ENCODE assay signal across 1 cellular context in the genomic region with DNA sequence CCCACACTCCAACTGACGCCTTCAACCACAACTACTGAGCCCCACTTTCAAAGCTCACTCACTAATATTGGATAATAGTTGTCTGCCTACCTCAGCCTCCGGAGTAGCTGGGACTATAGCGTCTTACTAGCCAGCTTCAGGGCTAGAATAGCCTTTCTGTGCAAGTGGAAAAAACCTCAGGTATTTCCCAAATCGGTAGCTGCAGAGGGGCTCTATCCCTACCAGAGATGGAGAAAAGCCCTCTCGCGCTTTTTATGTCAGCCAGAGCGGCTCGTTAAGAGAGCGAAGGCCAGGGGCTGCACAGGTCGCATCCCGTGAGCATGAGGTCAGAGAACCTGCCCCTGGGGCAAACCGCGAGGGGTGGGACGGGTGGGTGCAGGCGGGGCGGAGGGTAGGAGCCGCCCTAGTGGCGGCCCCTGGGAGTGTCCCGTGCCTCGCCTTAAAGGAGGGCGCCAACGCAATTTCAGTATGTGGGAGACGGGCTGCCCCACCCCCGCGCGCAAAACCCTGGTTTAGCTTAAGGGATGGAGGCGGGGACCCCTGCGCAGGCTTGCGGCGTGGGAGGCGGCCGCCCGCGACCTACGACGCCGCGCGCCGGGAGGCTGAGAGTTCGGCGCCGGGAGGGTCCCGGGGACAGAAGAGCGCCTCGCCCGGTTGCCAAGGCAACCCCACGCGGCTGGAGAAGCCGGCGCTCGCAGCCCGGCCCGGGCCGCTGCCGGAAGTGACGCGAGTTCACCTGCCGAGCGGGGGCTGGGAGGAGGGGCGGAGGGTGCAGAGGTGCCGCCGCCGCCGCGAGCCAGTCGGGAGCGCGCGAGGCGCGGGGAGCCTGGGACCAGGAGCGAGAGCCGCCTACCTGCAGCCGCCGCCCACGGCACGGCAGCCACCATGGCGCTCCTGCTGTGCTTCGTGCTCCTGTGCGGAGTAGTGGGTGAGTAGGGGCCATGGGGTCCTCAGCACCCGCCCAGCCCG.
TF ChIP-seq lines count a peak whose summit lies in the region.

A gene (plus strand): TSS at position 799 of the 969 bp plus-strand sequence. CDS start 87 bp downstream, at position 886.

TF ChIP-seq in HEK293, 187 proteins besides CTCF, POLR2A, EP300 and RAD21 (continued from another document):
- TF ChIP-seq, protein P1, sequence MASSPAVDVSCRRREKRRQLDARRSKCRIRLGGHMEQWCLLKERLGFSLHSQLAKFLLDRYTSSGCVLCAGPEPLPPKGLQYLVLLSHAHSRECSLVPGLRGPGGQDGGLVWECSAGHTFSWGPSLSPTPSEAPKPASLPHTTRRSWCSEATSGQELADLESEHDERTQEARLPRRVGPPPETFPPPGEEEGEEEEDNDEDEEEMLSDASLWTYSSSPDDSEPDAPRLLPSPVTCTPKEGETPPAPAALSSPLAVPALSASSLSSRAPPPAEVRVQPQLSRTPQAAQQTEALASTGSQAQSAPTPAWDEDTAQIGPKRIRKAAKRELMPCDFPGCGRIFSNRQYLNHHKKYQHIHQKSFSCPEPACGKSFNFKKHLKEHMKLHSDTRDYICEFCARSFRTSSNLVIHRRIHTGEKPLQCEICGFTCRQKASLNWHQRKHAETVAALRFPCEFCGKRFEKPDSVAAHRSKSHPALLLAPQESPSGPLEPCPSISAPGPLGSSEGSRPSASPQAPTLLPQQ (tag by site-specific recombination; IDR thresholded peaks at IDR 0.05), result peak; percentile 61
- TF ChIP-seq ZFHX2 (tag by site-specific recombination; conservative IDR thresholded peaks at IDR 0.05), result peak; percentile 97
- TF ChIP-seq ZNF521 (tag by site-specific recombination; IDR thresholded peaks at IDR 0.05), result no peak
- peak; percentile 80 for TF ChIP-seq WT1 (tag by site-specific recombination; IDR thresholded peaks at IDR 0.05)
- TF ChIP-seq ZNF394 (tag by site-specific recombination; IDR thresholded peaks at IDR 0.05; ENCODE audit: borderline replicate concordance), result peak; percentile 94
- no peak; the same call in none of the 2 replicates for TF ChIP-seq TCF7L2 (IDR thresholded peaks at IDR 0.05; ENCODE audit: borderline replicate concordance, low read depth, low read length)
- no peak for TF ChIP-seq HOXA7 (CRISPR knock-in tag; IDR thresholded peaks at IDR 0.05; ENCODE audit: borderline replicate concordance)
- TF ChIP-seq, protein P2, sequence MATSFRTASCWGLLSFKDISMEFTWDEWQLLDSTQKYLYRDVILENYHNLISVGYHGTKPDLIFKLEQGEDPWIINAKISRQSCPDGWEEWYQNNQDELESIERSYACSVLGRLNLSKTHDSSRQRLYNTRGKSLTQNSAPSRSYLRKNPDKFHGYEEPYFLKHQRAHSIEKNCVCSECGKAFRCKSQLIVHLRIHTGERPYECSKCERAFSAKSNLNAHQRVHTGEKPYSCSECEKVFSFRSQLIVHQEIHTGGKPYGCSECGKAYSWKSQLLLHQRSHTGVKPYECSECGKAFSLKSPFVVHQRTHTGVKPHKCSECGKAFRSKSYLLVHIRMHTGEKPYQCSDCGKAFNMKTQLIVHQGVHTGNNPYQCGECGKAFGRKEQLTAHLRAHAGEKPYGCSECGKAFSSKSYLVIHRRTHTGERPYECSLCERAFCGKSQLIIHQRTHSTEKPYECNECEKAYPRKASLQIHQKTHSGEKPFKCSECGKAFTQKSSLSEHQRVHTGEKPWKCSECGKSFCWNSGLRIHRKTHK (tag by site-specific recombination; IDR thresholded peaks at IDR 0.05), result no peak
- TF ChIP-seq ZNF501 (tag by site-specific recombination; IDR thresholded peaks at IDR 0.05), result no peak
- peak; percentile 89 for TF ChIP-seq ZNF341 (tag by site-specific recombination; IDR thresholded peaks at IDR 0.05; ENCODE audit: low read depth)
- no peak for TF ChIP-seq FEZF1 (tag by site-specific recombination; IDR thresholded peaks at IDR 0.05)
- no peak for TF ChIP-seq ZNF664 (tag by site-specific recombination; IDR thresholded peaks at IDR 0.05)
- TF ChIP-seq, protein P3, sequence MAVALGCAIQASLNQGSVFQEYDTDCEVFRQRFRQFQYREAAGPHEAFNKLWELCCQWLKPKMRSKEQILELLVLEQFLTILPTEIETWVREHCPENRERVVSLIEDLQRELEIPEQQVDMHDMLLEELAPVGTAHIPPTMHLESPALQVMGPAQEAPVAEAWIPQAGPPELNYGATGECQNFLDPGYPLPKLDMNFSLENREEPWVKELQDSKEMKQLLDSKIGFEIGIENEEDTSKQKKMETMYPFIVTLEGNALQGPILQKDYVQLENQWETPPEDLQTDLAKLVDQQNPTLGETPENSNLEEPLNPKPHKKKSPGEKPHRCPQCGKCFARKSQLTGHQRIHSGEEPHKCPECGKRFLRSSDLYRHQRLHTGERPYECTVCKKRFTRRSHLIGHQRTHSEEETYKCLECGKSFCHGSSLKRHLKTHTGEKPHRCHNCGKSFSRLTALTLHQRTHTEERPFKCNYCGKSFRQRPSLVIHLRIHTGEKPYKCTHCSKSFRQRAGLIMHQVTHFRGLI (tag by site-specific recombination; IDR thresholded peaks at IDR 0.05), result no peak
- TF ChIP-seq, protein P4, sequence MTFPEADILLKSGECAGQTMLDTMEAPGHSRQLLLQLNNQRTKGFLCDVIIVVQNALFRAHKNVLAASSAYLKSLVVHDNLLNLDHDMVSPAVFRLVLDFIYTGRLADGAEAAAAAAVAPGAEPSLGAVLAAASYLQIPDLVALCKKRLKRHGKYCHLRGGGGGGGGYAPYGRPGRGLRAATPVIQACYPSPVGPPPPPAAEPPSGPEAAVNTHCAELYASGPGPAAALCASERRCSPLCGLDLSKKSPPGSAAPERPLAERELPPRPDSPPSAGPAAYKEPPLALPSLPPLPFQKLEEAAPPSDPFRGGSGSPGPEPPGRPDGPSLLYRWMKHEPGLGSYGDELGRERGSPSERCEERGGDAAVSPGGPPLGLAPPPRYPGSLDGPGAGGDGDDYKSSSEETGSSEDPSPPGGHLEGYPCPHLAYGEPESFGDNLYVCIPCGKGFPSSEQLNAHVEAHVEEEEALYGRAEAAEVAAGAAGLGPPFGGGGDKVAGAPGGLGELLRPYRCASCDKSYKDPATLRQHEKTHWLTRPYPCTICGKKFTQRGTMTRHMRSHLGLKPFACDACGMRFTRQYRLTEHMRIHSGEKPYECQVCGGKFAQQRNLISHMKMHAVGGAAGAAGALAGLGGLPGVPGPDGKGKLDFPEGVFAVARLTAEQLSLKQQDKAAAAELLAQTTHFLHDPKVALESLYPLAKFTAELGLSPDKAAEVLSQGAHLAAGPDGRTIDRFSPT (tag by site-specific recombination; IDR thresholded peaks at IDR 0.05), result peak; percentile 78
- TF ChIP-seq BCL11B (tag by site-specific recombination; IDR thresholded peaks at IDR 0.05; ENCODE audit: low read depth), result 0 out of 2 replicates have a peak, but pooled peaks have one; percentile 16
- peak; percentile 44 for TF ChIP-seq ZIC2 (tag by site-specific recombination; IDR thresholded peaks at IDR 0.05)
- TF ChIP-seq ZNF629 (tag by site-specific recombination; IDR thresholded peaks at IDR 0.05), result peak; percentile 40
- no peak for TF ChIP-seq YY2 (tag by site-specific recombination; IDR thresholded peaks at IDR 0.05)
- TF ChIP-seq SCRT2 (tag by site-specific recombination; IDR thresholded peaks at IDR 0.05), result no peak
